12 cellular contexts compared by ENCODE assay signal in genomic region chr6:84284428-84285033, GRCh38. TPM values are rescaled to one million over a fixed set of nuclear protein-coding genes. Genes with fewer than 3 reads are reported as not detected.
DNase-seq lines count a peak whose midpoint lies in the region; TF ChIP-seq lines count a peak whose summit lies in the region.
"Had no signal": no experiment of that assay in that cellular context is flagged by ENCODE, and none has a peak within 500 bp of the region (broad histone marks: within the 10 kb centered on the region; RNA-seq: fewer than 3 reads in every experiment).

No MANE protein-coding gene starts in this region.

- no peak overlapping the region for H3K27ac Mint-ChIP-seq in progenitor cell of endocrine pancreas
- no peak overlapping the region for H3K27ac Mint-ChIP-seq in activated CD4-positive, alpha-beta memory T cell treated with anti-CD3 and anti-CD28 coated beads for 36 hours
- H3K27ac Mint-ChIP-seq: B cell, T-cell had no signal

- no peaks in the 10 kb centered on the region for H3K36me3 Mint-ChIP-seq in progenitor cell of endocrine pancreas (ENCODE audit: insufficient read depth)
- H3K36me3 Mint-ChIP-seq in activated CD4-positive, alpha-beta memory T cell treated with anti-CD3 and anti-CD28 coated beads for 36 hours = no peaks in the 10 kb centered on the region
- H3K36me3 Mint-ChIP-seq: T-cell had no signal

- H3K4me1 ChIP-seq in mammary epithelial cell (ENCODE audit: insufficient read depth, low read length) = no peaks in the 10 kb centered on the region

- H3K4me3 ChIP-seq in mammary epithelial cell (replicated peaks in 1 of 3; ENCODE audit: insufficient read depth in 1 of 3, low read depth in 2 of 3, low read length in 3 of 3) = no peak overlapping the region

- H3K27me3 ChIP-seq in mammary epithelial cell (ENCODE audit: insufficient read depth, low read length) = no peaks in the 10 kb centered on the region

- H4K20me1 ChIP-seq in mammary epithelial cell (ENCODE audit: insufficient read depth, low read length) = no peaks in the 10 kb centered on the region

- H3K9me3 Mint-ChIP-seq in progenitor cell of endocrine pancreas (ENCODE audit: low read depth) = peaks cover 7% of the 10 kb centered on the region
- H3K9me3 Mint-ChIP-seq in activated CD4-positive, alpha-beta memory T cell treated with anti-CD3 and anti-CD28 coated beads for 36 hours = peaks cover 9% of the 10 kb centered on the region

- no peaks in the 10 kb centered on the region for H3K79me2 ChIP-seq in mammary epithelial cell (ENCODE audit: insufficient read depth, low read length)

- H3K9me3 ChIP-seq in mammary epithelial cell (replicated peaks; ENCODE audit: insufficient read depth, low read length) = no peaks in the 10 kb centered on the region

- CTCF ChIA-PET in mammary epithelial cell (lab: Charles Lee; ENCODE audit: low non-redundant PET) = no interaction called here
- CTCF ChIA-PET in activated CD4-positive, alpha-beta memory T cell treated with anti-CD3 and anti-CD28 coated beads for 36 hours (lab: Charles Lee) = no interaction called here

- peak in 1 of 2 donors; percentile 43 for TF ChIP-seq CTCF in mammary epithelial cell (conservative IDR thresholded peaks at IDR 0.05 in 1 of 2, IDR thresholded peaks at IDR 0.05 in 1 of 2; ENCODE audit: extremely low read depth in 1 of 2, insufficient read depth in 1 of 2, low read depth in 1 of 2, low read length in 2 of 2)
- TF ChIP-seq CTCF in progenitor cell of endocrine pancreas (IDR thresholded peaks at IDR 0.05; ENCODE audit: unreplicated experiment) = peak; percentile 66

- DNase-seq in NCI-H2107 treated with DMSO at 0.1 percent for 48 hours (lab: John Stamatoyannopoulos, UW; ENCODE audit: unreplicated experiment) (peak; percentile 7), NCI-H2107 (lab: John Stamatoyannopoulos, UW) (no peak), mammary epithelial cell (peak; percentile 3), progenitor cell of endocrine pancreas (ENCODE audit: low spot score, unreplicated experiment) (no peak), midbrain (lab: John Stamatoyannopoulos, UW) (no peak), hippocampal formation (lab: John Stamatoyannopoulos, UW) (no peak)
- DNase-seq in activated CD4-positive, alpha-beta memory T cell treated with anti-CD3 and anti-CD28 coated beads for 36 hours = no peak
- DNase-seq: amygdala; stimulated activated naive CD4-positive, alpha-beta T cell treated with Interleukin-2 at 50 U/mL for 16 hours; T-cell had no signal

- no peaks in the 10 kb centered on the region for H3K36me3 ChIP-seq in mammary epithelial cell (ENCODE audit: insufficient read depth, low read length)

- no peak overlapping the region for H3K9ac ChIP-seq in mammary epithelial cell (ENCODE audit: insufficient read depth, low read length)

- no TSS peak for BruUV-seq in mammary epithelial cell (replicated peaks; lab: Mats Ljungman, UMichigan)

- peak; percentile 48 for TF ChIP-seq RAD21 in Ishikawa (IDR thresholded peaks at IDR 0.05; ENCODE audit: low read depth)

- H3K4me1 Mint-ChIP-seq in progenitor cell of endocrine pancreas (ENCODE audit: low read depth) = peaks cover 1% of the 10 kb centered on the region
- H3K4me1 Mint-ChIP-seq in activated CD4-positive, alpha-beta memory T cell treated with anti-CD3 and anti-CD28 coated beads for 36 hours (ENCODE audit: low read depth) = no peaks in the 10 kb centered on the region
- H3K4me1 Mint-ChIP-seq: B cell, T-cell had no signal

- intact Hi-C loops in mammary epithelial cell (cut with micrococcal nuclease) = no loop called here
- intact Hi-C loops in activated CD4-positive, alpha-beta memory T cell treated with anti-CD3 and anti-CD28 coated beads for 36 hours (cut with micrococcal nuclease) = no loop called here

- dilution Hi-C loops in mammary epithelial cell (cut with HindIII; ENCODE audit: low sequenced_read_pairs) = no loop called here

- H3K4me3 Mint-ChIP-seq in progenitor cell of endocrine pancreas (ENCODE audit: low read depth) = no peak overlapping the region
- H3K4me3 Mint-ChIP-seq in activated CD4-positive, alpha-beta memory T cell treated with anti-CD3 and anti-CD28 coated beads for 36 hours = no peak overlapping the region
- H3K4me3 Mint-ChIP-seq: B cell, T-cell had no signal

- no peak for TF ChIP-seq EP300 in Ishikawa (IDR thresholded peaks at IDR 0.05; ENCODE audit: borderline replicate concordance)

- no peak overlapping the region for H3K4me2 ChIP-seq in mammary epithelial cell (ENCODE audit: insufficient read depth, low read depth, low read length)

- no peak overlapping the region for H3K27ac ChIP-seq in mammary epithelial cell (ENCODE audit: insufficient read depth, low read depth, low read length)

- H2AFZ ChIP-seq in mammary epithelial cell (ENCODE audit: low read depth, low read length) = no peak overlapping the region

- 56% methylated on average over 6 of the region's 6 CpGs for WGBS in mammary epithelial cell (ENCODE audit: low coverage, missing lambda C conversion rate)

- H3K27me3 Mint-ChIP-seq in progenitor cell of endocrine pancreas = no peaks in the 10 kb centered on the region
- peaks cover 3% of the 10 kb centered on the region for H3K27me3 Mint-ChIP-seq in activated CD4-positive, alpha-beta memory T cell treated with anti-CD3 and anti-CD28 coated beads for 36 hours

- in situ Hi-C loops in mammary epithelial cell (cut with MboI; ENCODE audit: low sequenced_read_pairs in 2 of 2) = no loop called here

- POLR2A ChIA-PET in activated CD4-positive, alpha-beta memory T cell treated with anti-CD3 and anti-CD28 coated beads for 36 hours (lab: Charles Lee) = no interaction called here

TF ChIP-seq in Ishikawa, 13 proteins besides CTCF, POLR2A, EP300 and RAD21:
- TF ChIP-seq TAF1 (IDR thresholded peaks at IDR 0.05; ENCODE audit: low read depth) (no peak), EGR1 (IDR thresholded peaks at IDR 0.05) (no peak), MAX (IDR thresholded peaks at IDR 0.05) (no peak), USF1 (IDR thresholded peaks at IDR 0.05) (no peak), TCF12 (IDR thresholded peaks at IDR 0.05; ENCODE audit: low read depth) (no peak), CEBPB (IDR thresholded peaks at IDR 0.05) (no peak), TEAD4 (IDR thresholded peaks at IDR 0.05) (no peak), NFIC (IDR thresholded peaks at IDR 0.05) (no peak), YY1 (IDR thresholded peaks at IDR 0.05; ENCODE audit: low read depth) (no peak)
- TF ChIP-seq, protein P1, sequence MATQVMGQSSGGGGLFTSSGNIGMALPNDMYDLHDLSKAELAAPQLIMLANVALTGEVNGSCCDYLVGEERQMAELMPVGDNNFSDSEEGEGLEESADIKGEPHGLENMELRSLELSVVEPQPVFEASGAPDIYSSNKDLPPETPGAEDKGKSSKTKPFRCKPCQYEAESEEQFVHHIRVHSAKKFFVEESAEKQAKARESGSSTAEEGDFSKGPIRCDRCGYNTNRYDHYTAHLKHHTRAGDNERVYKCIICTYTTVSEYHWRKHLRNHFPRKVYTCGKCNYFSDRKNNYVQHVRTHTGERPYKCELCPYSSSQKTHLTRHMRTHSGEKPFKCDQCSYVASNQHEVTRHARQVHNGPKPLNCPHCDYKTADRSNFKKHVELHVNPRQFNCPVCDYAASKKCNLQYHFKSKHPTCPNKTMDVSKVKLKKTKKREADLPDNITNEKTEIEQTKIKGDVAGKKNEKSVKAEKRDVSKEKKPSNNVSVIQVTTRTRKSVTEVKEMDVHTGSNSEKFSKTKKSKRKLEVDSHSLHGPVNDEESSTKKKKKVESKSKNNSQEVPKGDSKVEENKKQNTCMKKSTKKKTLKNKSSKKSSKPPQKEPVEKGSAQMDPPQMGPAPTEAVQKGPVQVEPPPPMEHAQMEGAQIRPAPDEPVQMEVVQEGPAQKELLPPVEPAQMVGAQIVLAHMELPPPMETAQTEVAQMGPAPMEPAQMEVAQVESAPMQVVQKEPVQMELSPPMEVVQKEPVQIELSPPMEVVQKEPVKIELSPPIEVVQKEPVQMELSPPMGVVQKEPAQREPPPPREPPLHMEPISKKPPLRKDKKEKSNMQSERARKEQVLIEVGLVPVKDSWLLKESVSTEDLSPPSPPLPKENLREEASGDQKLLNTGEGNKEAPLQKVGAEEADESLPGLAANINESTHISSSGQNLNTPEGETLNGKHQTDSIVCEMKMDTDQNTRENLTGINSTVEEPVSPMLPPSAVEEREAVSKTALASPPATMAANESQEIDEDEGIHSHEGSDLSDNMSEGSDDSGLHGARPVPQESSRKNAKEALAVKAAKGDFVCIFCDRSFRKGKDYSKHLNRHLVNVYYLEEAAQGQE (IDR thresholded peaks at IDR 0.05; ENCODE audit: low read depth) = no peak

RNA-seq across cellular contexts. Expression of gene CEP162, which starts 57.1 kb away (rescaled TPM):
- total RNA-seq in mammary epithelial cell = 1 to 10 TPM; 4.3 to 5.0 TPM
- 1.2 TPM for polyA plus RNA-seq in mammary epithelial cell
- polyA minus RNA-seq in mammary epithelial cell = 0.10 TPM
- 23.2 and 26.5 TPM in 2 replicates for total RNA-seq in progenitor cell of endocrine pancreas
- total RNA-seq in activated CD4-positive, alpha-beta memory T cell treated with anti-CD3 and anti-CD28 coated beads for 36 hours = 1 to 10 TPM; 5.4 to 6.3 TPM

Comparison
In these comparisons a context has a peak if more than half of its experiments do, and no peak if none do; other contexts are left out.
1. DNase-seq: peak in NCI-H2107 treated with DMSO at 0.1 percent for 48 hours (single experiment) and mammary epithelial cell (single experiment); none in NCI-H2107 (single experiment), progenitor cell of endocrine pancreas (single experiment), activated CD4-positive, alpha-beta memory T cell treated with anti-CD3 and anti-CD28 coated beads for 36 hours (single experiment), midbrain (single experiment) and hippocampal formation (0 of 2).